Comparison of ENCODE assay signal across 8 cellular contexts in genomic region chr9:135657416-135657815, GRCh38. TPM values are rescaled to one million over a fixed set of nuclear protein-coding genes. Genes with fewer than 3 reads are reported as not detected.
"Had no signal": no experiment of that assay in that cellular context is flagged by ENCODE, and none has a peak within 500 bp of the region (broad histone marks: within the 10 kb centered on the region; RNA-seq: fewer than 3 reads in every experiment).

No MANE protein-coding gene starts in this region.

- FAIRE-seq: HTR-8/SVneo had no signal

- DNase-seq: GM23248, GOT3, H7, HCEC 1CT, IMR-90 had no signal

- H3K27ac ChIP-seq: GM23248 had no signal

- H2AFZ ChIP-seq: GM23248 had no signal

- H3K9ac ChIP-seq: GM23248 had no signal

- H3K4me3 ChIP-seq: GM23248 had no signal

RNA-seq across cellular contexts. Expression of gene LCN9, which starts 5.7 kb away (rescaled TPM):
- total RNA-seq: GM23248, H4, H7, HT-29, IMR-90 had no signal
- polyA plus RNA-seq: GM23248, IMR-90 had no signal

RNA-seq across cellular contexts. Expression of gene GLT6D1, which starts 18.1 kb away (rescaled TPM):
- total RNA-seq: GM23248, H4, H7, HT-29, IMR-90 had no signal
- polyA plus RNA-seq: GM23248, IMR-90 had no signal

RNA-seq across cellular contexts. Expression of gene SOHLH1, which starts 41.9 kb away (rescaled TPM):
- total RNA-seq: GM23248, H4, H7, HT-29, IMR-90 had no signal
- polyA plus RNA-seq: GM23248, IMR-90 had no signal

RNA-seq across cellular contexts. Expression of gene KCNT1, which starts 44.6 kb away (rescaled TPM):
- total RNA-seq: GM23248, H4, HT-29, IMR-90 had no signal
- polyA plus RNA-seq: GM23248, IMR-90 had no signal
